29 cellular contexts compared by ENCODE assay signal in genomic region chr2:135783416-135783815, GRCh38. TPM values are rescaled to one million over a fixed set of nuclear protein-coding genes. Genes with fewer than 3 reads are reported as not detected.
DNase-seq lines count a peak whose midpoint lies in the region; ATAC-seq and TF ChIP-seq lines count a peak whose summit lies in the region.
"Had no signal": no experiment of that assay in that cellular context is flagged by ENCODE, and none has a peak within 500 bp of the region (broad histone marks: within the 10 kb centered on the region; RNA-seq: fewer than 3 reads in every experiment).

No MANE protein-coding gene starts in this region.

- in situ Hi-C loops in brain microvascular endothelial cell (cut with HindIII; ENCODE audit: low pct_ligation_motif_present, low sequenced_read_pairs), result no loop called here

- peaks cover 43% of the 10 kb centered on the region for H3K36me3 Mint-ChIP-seq in activated CD8-positive, alpha-beta T cell treated with anti-CD3 and anti-CD28 coated beads for 36 hours (ENCODE audit: low read depth)
- H3K36me3 Mint-ChIP-seq in activated CD8-positive, alpha-beta T cell treated with anti-CD3 and anti-CD28 coated beads, Interleukin-2, amount 10 ng/mL, durations not matched to agents 7 days and 5 days (ENCODE audit: low read depth), result peaks cover 74% of the 10 kb centered on the region

- POLR2A ChIA-PET in activated CD8-positive, alpha-beta T cell treated with anti-CD3 and anti-CD28 coated beads for 36 hours (lab: Charles Lee), result no interaction called here
- POLR2A ChIA-PET in activated CD8-positive, alpha-beta T cell treated with anti-CD3 and anti-CD28 coated beads, Interleukin-2, amount 10 ng/mL, durations not matched to agents 7 days and 5 days (lab: Charles Lee), result no interaction called here
- POLR2A ChIA-PET in OCI-LY7 (lab: Charles Lee), result interaction anchor here (0.6 to 1.3 kb wide), 2 partner anchors 12 to 343 kb away, joined by 3 to 6 read pairs; no protein-coding TSS in a partner anchor

- H3K27me3 ChIP-seq in uterus (no peaks in the 10 kb centered on the region), brain microvascular endothelial cell (replicated peaks) (no peaks in the 10 kb centered on the region)
- H3K27me3 ChIP-seq: dorsolateral prefrontal cortex, left lung, tibial artery had no signal

- H3K27ac ChIP-seq in OCI-LY7 (ENCODE audit: low read depth, low read length, poor library complexity, severe bottlenecking), result peak overlapping the region; percentile 39
- no peak overlapping the region for H3K27ac ChIP-seq in uterus
- no peak overlapping the region for H3K27ac ChIP-seq in brain microvascular endothelial cell
- H3K27ac ChIP-seq: left lung, RWPE1, SK-N-MC, tibial artery had no signal

- H3K27ac Mint-ChIP-seq in activated CD8-positive, alpha-beta T cell treated with anti-CD3 and anti-CD28 coated beads for 36 hours, result peak overlapping the region; percentile 58
- H3K27ac Mint-ChIP-seq in activated CD8-positive, alpha-beta T cell treated with anti-CD3 and anti-CD28 coated beads, Interleukin-2, amount 10 ng/mL, durations not matched to agents 7 days and 5 days, result no peak overlapping the region
- H3K27ac Mint-ChIP-seq: activated CD4-positive, alpha-beta memory T cell treated with anti-CD3 and anti-CD28 coated beads, Interleukin-2, amount 10 ng/mL, durations not matched to agents 7 days and 5 days; activated naive CD8-positive, alpha-beta T cell treated with anti-CD3 and anti-CD28 coated beads, Interleukin-2, amount 10 ng/mL, durations not matched to agents 7 days and 5 days had no signal

- no TSS peak for BruUV-seq in OCI-LY7 (replicated peaks; lab: Mats Ljungman, UMichigan)

- H3K9me2 ChIP-seq in OCI-LY7 (ENCODE audit: insufficient read depth, low read length), result no peaks in the 10 kb centered on the region

- H3K4me1 ChIP-seq in OCI-LY7 (ENCODE audit: insufficient read depth, low read length, poor library complexity, severe bottlenecking), result peaks cover 17% of the 10 kb centered on the region
- no peaks in the 10 kb centered on the region for H3K4me1 ChIP-seq in uterus
- H3K4me1 ChIP-seq: left lung had no signal

- H3K79me2 ChIP-seq in OCI-LY7 (ENCODE audit: insufficient read depth, low read depth, low read length), result no peaks in the 10 kb centered on the region

- CTCF ChIA-PET in activated CD8-positive, alpha-beta T cell treated with anti-CD3 and anti-CD28 coated beads for 36 hours (lab: Charles Lee), result interaction anchor here (0.7 to 8.1 kb wide), 7 partner anchors 14 to 779 kb away, joined by 3 to 86 read pairs (median 3); no protein-coding TSS in a partner anchor
- CTCF ChIA-PET in activated CD8-positive, alpha-beta T cell treated with anti-CD3 and anti-CD28 coated beads, Interleukin-2, amount 10 ng/mL, durations not matched to agents 7 days and 5 days (lab: Charles Lee), result interaction anchor here (0.7 to 9.1 kb wide), 3 partner anchors 15 to 825 kb away, joined by 3 to 76 read pairs (median 3); no protein-coding TSS in a partner anchor
- CTCF ChIA-PET in OCI-LY7 (lab: Charles Lee; ENCODE audit: unreplicated experiment), result interaction anchor here (0.7 kb wide), 1 partner anchor 15 kb away, joined by 3 read pairs; no protein-coding TSS in a partner anchor

- no peaks in the 10 kb centered on the region for H3K4me1 Mint-ChIP-seq in activated CD8-positive, alpha-beta T cell treated with anti-CD3 and anti-CD28 coated beads for 36 hours (ENCODE audit: low read depth)
- H3K4me1 Mint-ChIP-seq in activated CD8-positive, alpha-beta T cell treated with anti-CD3 and anti-CD28 coated beads, Interleukin-2, amount 10 ng/mL, durations not matched to agents 7 days and 5 days (ENCODE audit: low read depth), result peaks cover 4% of the 10 kb centered on the region
- H3K4me1 Mint-ChIP-seq: activated CD4-positive, alpha-beta memory T cell treated with anti-CD3 and anti-CD28 coated beads, Interleukin-2, amount 10 ng/mL, durations not matched to agents 7 days and 5 days; immature natural killer cell; naive B cell; stimulated activated naive CD8-positive, alpha-beta T cell treated with anti-CD3 and anti-CD28 coated beads, Interleukin-15, amount 100 ng/mL, for 72 hours had no signal

- no peaks in the 10 kb centered on the region for H3K9me3 Mint-ChIP-seq in activated CD8-positive, alpha-beta T cell treated with anti-CD3 and anti-CD28 coated beads for 36 hours
- no peaks in the 10 kb centered on the region for H3K9me3 Mint-ChIP-seq in activated CD8-positive, alpha-beta T cell treated with anti-CD3 and anti-CD28 coated beads, Interleukin-2, amount 10 ng/mL, durations not matched to agents 7 days and 5 days (ENCODE audit: insufficient read depth)
- H3K9me3 Mint-ChIP-seq: activated CD4-positive, alpha-beta memory T cell treated with anti-CD3 and anti-CD28 coated beads, Interleukin-2, amount 10 ng/mL, durations not matched to agents 7 days and 5 days; immature natural killer cell; stimulated activated naive CD8-positive, alpha-beta T cell treated with anti-CD3 and anti-CD28 coated beads, Interleukin-15, amount 100 ng/mL, for 72 hours had no signal

- peak overlapping the region; percentile 34 for H3K4me2 ChIP-seq in OCI-LY7 (ENCODE audit: low read length)

- ATAC-seq in activated CD8-positive, alpha-beta T cell treated with anti-CD3 and anti-CD28 coated beads for 36 hours, result no peak
- ATAC-seq in activated CD8-positive, alpha-beta T cell treated with anti-CD3 and anti-CD28 coated beads, Interleukin-2, amount 10 ng/mL, durations not matched to agents 7 days and 5 days, result no peak
- ATAC-seq in HG02798 (IDR thresholded peaks at IDR 0.05; ENCODE audit: poor library complexity, unreplicated experiment) (peak; percentile 36), HG03135 (IDR thresholded peaks at IDR 0.05; ENCODE audit: unreplicated experiment) (no peak)
- ATAC-seq: HepG2; left lung; stimulated activated naive CD8-positive, alpha-beta T cell treated with anti-CD3 and anti-CD28 coated beads, Interleukin-15, amount 100 ng/mL, for 72 hours had no signal

- H3K9me3 ChIP-seq in OCI-LY7 (ENCODE audit: low read length) (no peaks in the 10 kb centered on the region), uterus (no peaks in the 10 kb centered on the region)
- H3K9me3 ChIP-seq: left lung, tibial artery had no signal

- no peak overlapping the region for H2AFZ ChIP-seq in OCI-LY7 (ENCODE audit: low read length)

- TF ChIP-seq POLR2A in uterus (IDR thresholded peaks at IDR 0.05), result no peak

- no peak for TF ChIP-seq CTCF in activated CD8-positive, alpha-beta T cell treated with anti-CD3 and anti-CD28 coated beads for 36 hours (IDR thresholded peaks at IDR 0.05)
- TF ChIP-seq CTCF in OCI-LY7 (conservative IDR thresholded peaks at IDR 0.05; ENCODE audit: low read length) (no peak), uterus (IDR thresholded peaks at IDR 0.05) (no peak), brain microvascular endothelial cell (IDR thresholded peaks at IDR 0.05; ENCODE audit: low read depth, low read length, missing control alignments) (no peak)

- H4K20me1 ChIP-seq in OCI-LY7 (ENCODE audit: insufficient read depth, low read length), result no peaks in the 10 kb centered on the region

- no peak for DNase-seq in activated CD8-positive, alpha-beta T cell treated with anti-CD3 and anti-CD28 coated beads for 36 hours
- no peak for DNase-seq in activated CD8-positive, alpha-beta T cell treated with anti-CD3 and anti-CD28 coated beads, Interleukin-2, amount 10 ng/mL, durations not matched to agents 7 days and 5 days
- peak; percentile 57 for DNase-seq in OCI-LY7 (ENCODE audit: low spot score)
- peak; percentile 12 for DNase-seq in renal cortical epithelial cell (ENCODE audit: low read depth)
- no peak for DNase-seq in uterus
- DNase-seq in brain microvascular endothelial cell, result no peak
- DNase-seq: activated CD4-positive, alpha-beta memory T cell treated with anti-CD3 and anti-CD28 coated beads, Interleukin-2, amount 10 ng/mL, durations not matched to agents 7 days and 5 days; activated CD4-positive, alpha-beta T cell treated with anti-CD3 and anti-CD28 coated beads for 1 hour; activated effector memory CD4-positive, alpha-beta T cell treated with anti-CD3 and anti-CD28 coated beads, Interleukin-2, amount 50 U/mL, for 16 hours; activated naive CD8-positive, alpha-beta T cell treated with anti-CD3 and anti-CD28 coated beads, Interleukin-2, amount 10 ng/mL, durations not matched to agents 7 days and 5 days; activated T-cell treated with anti-CD3 and anti-CD28 coated beads for 4 hours; dorsolateral prefrontal cortex; hypothalamus; immature natural killer cell; left lung; naive B cell; NCI-H1694; NCI-H2171; NCI-H524 treated with DMSO at 0.1 percent for 48 hours; occipital lobe; stimulated activated naive CD8-positive, alpha-beta T cell treated with anti-CD3 and anti-CD28 coated beads, Interleukin-15, amount 100 ng/mL, for 72 hours; tibial artery had no signal

- H3K27me3 Mint-ChIP-seq in activated CD8-positive, alpha-beta T cell treated with anti-CD3 and anti-CD28 coated beads for 36 hours, result no peaks in the 10 kb centered on the region
- no peaks in the 10 kb centered on the region for H3K27me3 Mint-ChIP-seq in activated CD8-positive, alpha-beta T cell treated with anti-CD3 and anti-CD28 coated beads, Interleukin-2, amount 10 ng/mL, durations not matched to agents 7 days and 5 days (ENCODE audit: low read depth)
- H3K27me3 Mint-ChIP-seq: activated CD4-positive, alpha-beta memory T cell treated with anti-CD3 and anti-CD28 coated beads, Interleukin-2, amount 10 ng/mL, durations not matched to agents 7 days and 5 days; activated naive CD8-positive, alpha-beta T cell treated with anti-CD3 and anti-CD28 coated beads, Interleukin-2, amount 10 ng/mL, durations not matched to agents 7 days and 5 days; naive B cell; stimulated activated naive CD8-positive, alpha-beta T cell treated with anti-CD3 and anti-CD28 coated beads, Interleukin-15, amount 100 ng/mL, for 72 hours had no signal

- H3K4me3 ChIP-seq in OCI-LY7 (ENCODE audit: low read depth, low read length, poor library complexity, severe bottlenecking), result peak overlapping the region; percentile 14
- H3K4me3 ChIP-seq in uterus, result no peak overlapping the region
- H3K4me3 ChIP-seq in brain microvascular endothelial cell (ENCODE audit: low read depth, low read length), result no peak overlapping the region
- H3K4me3 ChIP-seq: dorsolateral prefrontal cortex, left lung, SK-N-MC, tibial artery had no signal

- H3K36me3 ChIP-seq in OCI-LY7 (ENCODE audit: insufficient read depth, low read length) (peaks cover 83% of the 10 kb centered on the region), uterus (no peaks in the 10 kb centered on the region), brain microvascular endothelial cell (replicated peaks) (peaks cover 55% of the 10 kb centered on the region)

- H3K4me3 Mint-ChIP-seq in activated CD8-positive, alpha-beta T cell treated with anti-CD3 and anti-CD28 coated beads for 36 hours, result no peak overlapping the region
- H3K4me3 Mint-ChIP-seq in activated CD8-positive, alpha-beta T cell treated with anti-CD3 and anti-CD28 coated beads, Interleukin-2, amount 10 ng/mL, durations not matched to agents 7 days and 5 days, result no peak overlapping the region
- H3K4me3 Mint-ChIP-seq: activated CD4-positive, alpha-beta memory T cell treated with anti-CD3 and anti-CD28 coated beads, Interleukin-2, amount 10 ng/mL, durations not matched to agents 7 days and 5 days; activated naive CD8-positive, alpha-beta T cell treated with anti-CD3 and anti-CD28 coated beads, Interleukin-2, amount 10 ng/mL, durations not matched to agents 7 days and 5 days; immature natural killer cell; naive B cell; stimulated activated naive CD8-positive, alpha-beta T cell treated with anti-CD3 and anti-CD28 coated beads, Interleukin-15, amount 100 ng/mL, for 72 hours had no signal

- intact Hi-C loops in activated CD8-positive, alpha-beta T cell treated with anti-CD3 and anti-CD28 coated beads for 36 hours (cut with micrococcal nuclease), result no loop called here
- intact Hi-C loops in OCI-LY7 (cut with micrococcal nuclease; ENCODE audit: unreplicated experiment), result no loop called here
- intact Hi-C loops in uterus (cut with DNase I; ENCODE audit: low total_unique reads), result no loop called here

RNA-seq across cellular contexts. Expression of gene UBXN4, which starts 41.8 kb away (rescaled TPM):
- 100 to 1,000 TPM in 1 of 2 experiments, 10 to 100 TPM in 1; 90.5 to 105 TPM for total RNA-seq in activated CD8-positive, alpha-beta T cell treated with anti-CD3 and anti-CD28 coated beads for 36 hours
- total RNA-seq in activated CD8-positive, alpha-beta T cell treated with anti-CD3 and anti-CD28 coated beads, Interleukin-2, amount 10 ng/mL, durations not matched to agents 7 days and 5 days, result 10 to 100 TPM; 94.1 to 96.2 TPM
- total RNA-seq in OCI-LY7 (2014; rRNA removed; shearing (Covaris generic)), result 48.4 and 55.4 TPM in 2 replicates
- total RNA-seq in OCI-LY7 (2022), result 88.2 and 105 TPM in 2 replicates
- total RNA-seq in renal cortical epithelial cell, result 63.0 and 133 TPM in 2 replicates
- total RNA-seq in uterus, result 100 to 1,000 TPM in 2 of 4 donors, 10 to 100 TPM in 2; 24.7 to 116 (median 71.4) TPM

RNA-seq across cellular contexts. Expression of gene LCT, which starts 53.6 kb away (rescaled TPM):
- total RNA-seq in activated CD8-positive, alpha-beta T cell treated with anti-CD3 and anti-CD28 coated beads for 36 hours, result under 1 TPM; 0.11 to 0.29 TPM
- total RNA-seq in activated CD8-positive, alpha-beta T cell treated with anti-CD3 and anti-CD28 coated beads, Interleukin-2, amount 10 ng/mL, durations not matched to agents 7 days and 5 days, result under 1 TPM; 0.18 to 0.34 TPM
- 0.18 and 0.54 TPM in 2 replicates for total RNA-seq in OCI-LY7 (2014; rRNA removed; shearing (Covaris generic))
- total RNA-seq in OCI-LY7 (2022) (0.09 and 0.15 TPM in 2 replicates), renal cortical epithelial cell (not detected in 2 replicates), uterus (under 1 TPM in 1 of 4 donors, not detected in 3; 0.07 TPM)
- total RNA-seq: A172, HepG2, occipital lobe, pulmonary artery endothelial cell had no signal

Comparison
In these comparisons a context has a peak if more than half of its experiments do, and no peak if none do; other contexts are left out.
1. DNase-seq: peak in OCI-LY7 (single experiment) and renal cortical epithelial cell (single experiment); none in activated CD8-positive, alpha-beta T cell treated with anti-CD3 and anti-CD28 coated beads for 36 hours (single experiment), activated CD8-positive, alpha-beta T cell treated with anti-CD3 and anti-CD28 coated beads, Interleukin-2, amount 10 ng/mL, durations not matched to agents 7 days and 5 days (single experiment), uterus (0 of 2) and brain microvascular endothelial cell (single experiment).